Comparison of ENCODE assay signal across 1 cellular context in the genomic region with DNA sequence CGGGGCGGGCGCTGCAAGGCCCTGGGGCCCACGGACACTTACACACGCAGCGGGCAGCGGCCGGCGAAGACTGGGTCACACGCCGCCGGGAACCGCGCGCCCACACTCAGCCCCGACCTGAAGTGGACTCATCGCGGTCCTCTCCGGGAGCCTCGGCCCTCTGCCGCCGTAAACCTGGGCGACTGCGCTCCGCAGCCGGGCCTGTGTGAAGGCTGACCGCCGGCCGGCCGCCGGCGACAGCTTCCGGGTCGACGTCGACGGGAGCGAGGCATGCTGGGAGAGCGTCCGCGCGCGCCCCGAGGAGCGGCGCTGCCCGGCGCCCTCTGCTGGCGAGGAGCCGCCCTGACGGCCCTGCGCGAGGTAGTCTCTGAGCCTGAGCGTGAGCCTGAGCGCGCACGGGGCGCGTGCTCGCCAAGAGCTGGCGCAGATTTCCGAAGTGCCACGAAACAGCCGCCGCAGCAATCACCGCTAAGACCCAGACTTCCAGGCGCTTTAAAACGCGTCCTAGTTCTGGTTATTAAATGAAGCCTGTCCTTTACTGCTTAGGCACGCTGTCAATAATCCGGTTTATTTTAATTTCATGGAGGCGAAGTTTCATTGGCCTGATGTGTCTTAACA.
TF ChIP-seq lines count a peak whose summit lies in the region.

A gene with protein sequence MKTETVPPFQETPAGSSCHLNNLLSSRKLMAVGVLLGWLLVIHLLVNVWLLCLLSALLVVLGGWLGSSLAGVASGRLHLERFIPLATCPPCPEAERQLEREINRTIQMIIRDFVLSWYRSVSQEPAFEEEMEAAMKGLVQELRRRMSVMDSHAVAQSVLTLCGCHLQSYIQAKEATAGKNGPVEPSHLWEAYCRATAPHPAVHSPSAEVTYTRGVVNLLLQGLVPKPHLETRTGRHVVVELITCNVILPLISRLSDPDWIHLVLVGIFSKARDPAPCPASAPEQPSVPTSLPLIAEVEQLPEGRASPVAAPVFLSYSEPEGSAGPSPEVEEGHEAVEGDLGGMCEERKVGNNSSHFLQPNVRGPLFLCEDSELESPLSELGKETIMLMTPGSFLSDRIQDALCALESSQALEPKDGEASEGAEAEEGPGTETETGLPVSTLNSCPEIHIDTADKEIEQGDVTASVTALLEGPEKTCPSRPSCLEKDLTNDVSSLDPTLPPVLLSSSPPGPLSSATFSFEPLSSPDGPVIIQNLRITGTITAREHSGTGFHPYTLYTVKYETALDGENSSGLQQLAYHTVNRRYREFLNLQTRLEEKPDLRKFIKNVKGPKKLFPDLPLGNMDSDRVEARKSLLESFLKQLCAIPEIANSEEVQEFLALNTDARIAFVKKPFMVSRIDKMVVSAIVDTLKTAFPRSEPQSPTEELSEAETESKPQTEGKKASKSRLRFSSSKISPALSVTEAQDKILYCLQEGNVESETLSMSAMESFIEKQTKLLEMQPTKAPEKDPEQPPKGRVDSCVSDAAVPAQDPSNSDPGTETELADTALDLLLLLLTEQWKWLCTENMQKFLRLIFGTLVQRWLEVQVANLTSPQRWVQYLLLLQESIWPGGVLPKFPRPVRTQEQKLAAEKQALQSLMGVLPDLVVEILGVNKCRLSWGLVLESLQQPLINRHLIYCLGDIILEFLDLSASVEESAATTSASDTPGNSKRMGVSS (minus strand): TSS at position 242 of the 618 bp plus-strand sequence. CDS start 540 bp downstream, outside the sequence.

TF ChIP-seq in IMR-90, 13 proteins besides CTCF, POLR2A, EP300 and RAD21:
- TF ChIP-seq MXI1 (IDR thresholded peaks at IDR 0.05; ENCODE audit: borderline replicate concordance, low read depth, low read length) = peak; percentile 67; the same call in 1 of the 2 replicates
- TF ChIP-seq CHD1 (IDR thresholded peaks at IDR 0.05; ENCODE audit: low read depth, low read length) = no peak
- TF ChIP-seq RCOR1 (IDR thresholded peaks at IDR 0.05; ENCODE audit: insufficient replicate concordance, low read length) = peak; percentile 11
- TF ChIP-seq, protein P1, sequence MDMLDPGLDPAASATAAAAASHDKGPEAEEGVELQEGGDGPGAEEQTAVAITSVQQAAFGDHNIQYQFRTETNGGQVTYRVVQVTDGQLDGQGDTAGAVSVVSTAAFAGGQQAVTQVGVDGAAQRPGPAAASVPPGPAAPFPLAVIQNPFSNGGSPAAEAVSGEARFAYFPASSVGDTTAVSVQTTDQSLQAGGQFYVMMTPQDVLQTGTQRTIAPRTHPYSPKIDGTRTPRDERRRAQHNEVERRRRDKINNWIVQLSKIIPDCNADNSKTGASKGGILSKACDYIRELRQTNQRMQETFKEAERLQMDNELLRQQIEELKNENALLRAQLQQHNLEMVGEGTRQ (IDR thresholded peaks at IDR 0.05; ENCODE audit: low read depth, low read length) = no peak; the same call in 1 of the 2 replicates
- TF ChIP-seq MAZ (IDR thresholded peaks at IDR 0.05; ENCODE audit: borderline replicate concordance, low read depth, low read length) = peak; percentile 78; the same call in 1 of the 2 replicates
- TF ChIP-seq RFX5 (IDR thresholded peaks at IDR 0.05; ENCODE audit: low read depth, low read length) = no peak
- TF ChIP-seq SMC3 (IDR thresholded peaks at IDR 0.05; ENCODE audit: low read depth, low read length) = peak; percentile 66
- peak; percentile 30; the same call in 1 of the 2 replicates for TF ChIP-seq BHLHE40 (IDR thresholded peaks at IDR 0.05; ENCODE audit: low read depth, low read length)
TF ChIP-seq in IMR-90: peak in this region for 5.
